In genomic region chr10:95758351-95759025, GRCh38 we compare ENCODE assay signal across 8 cellular contexts.
DNase-seq lines count a peak whose midpoint lies in the region; ATAC-seq and TF ChIP-seq lines count a peak whose summit lies in the region.

No MANE protein-coding gene starts in this region.

- TF ChIP-seq CTCF in nephron (IDR thresholded peaks at IDR 0.05; ENCODE audit: unreplicated experiment in 3 of 3): no peak
- no peak for TF ChIP-seq CTCF in nephron progenitor cell (IDR thresholded peaks at IDR 0.05)

- peak overlapping the region in 2 of 3 experiments; percentile 32 to 74 for H3K27ac Mint-ChIP-seq in nephron
- H3K27ac Mint-ChIP-seq in nephron progenitor cell: no peak overlapping the region

- H3K27me3 Mint-ChIP-seq in nephron (ENCODE audit: low read depth) (no peaks in the 10 kb centered on the region), nephron progenitor cell (ENCODE audit: low read depth, poor library complexity) (peaks cover 6% of the 10 kb centered on the region)

- H3K4me1 Mint-ChIP-seq in nephron: peaks cover 26% of the 10 kb centered on the region
- H3K4me1 Mint-ChIP-seq in nephron progenitor cell: peaks cover 29% of the 10 kb centered on the region

- ATAC-seq in GM18909 (IDR thresholded peaks at IDR 0.05; ENCODE audit: poor library complexity, unreplicated experiment): peak; percentile 59
- ATAC-seq in HG02759 (IDR thresholded peaks at IDR 0.05; ENCODE audit: unreplicated experiment): peak; percentile 51

- peak; percentile 5 for DNase-seq in SW480 (ENCODE audit: low spot score)
- DNase-seq in NCI-H1048 (lab: John Stamatoyannopoulos, UW): no peak
- DNase-seq in nephron progenitor cell: no peak
- DNase-seq in AG08396 (ENCODE audit: low spot score): no peak
- DNase-seq in DMS153 (lab: John Stamatoyannopoulos, UW): no peak

- H3K36me3 Mint-ChIP-seq in nephron (ENCODE audit: low read depth) (no peaks in the 10 kb centered on the region), nephron progenitor cell (ENCODE audit: low read depth) (no peaks in the 10 kb centered on the region)

- peak overlapping the region in 2 of 3 experiments; percentile 57 to 59 for H3K4me3 Mint-ChIP-seq in nephron
- no peak overlapping the region for H3K4me3 Mint-ChIP-seq in nephron progenitor cell

- H3K9me3 Mint-ChIP-seq in nephron (no peaks in the 10 kb centered on the region), nephron progenitor cell (no peaks in the 10 kb centered on the region)
